15 cellular contexts compared by ENCODE assay signal in the genomic region with DNA sequence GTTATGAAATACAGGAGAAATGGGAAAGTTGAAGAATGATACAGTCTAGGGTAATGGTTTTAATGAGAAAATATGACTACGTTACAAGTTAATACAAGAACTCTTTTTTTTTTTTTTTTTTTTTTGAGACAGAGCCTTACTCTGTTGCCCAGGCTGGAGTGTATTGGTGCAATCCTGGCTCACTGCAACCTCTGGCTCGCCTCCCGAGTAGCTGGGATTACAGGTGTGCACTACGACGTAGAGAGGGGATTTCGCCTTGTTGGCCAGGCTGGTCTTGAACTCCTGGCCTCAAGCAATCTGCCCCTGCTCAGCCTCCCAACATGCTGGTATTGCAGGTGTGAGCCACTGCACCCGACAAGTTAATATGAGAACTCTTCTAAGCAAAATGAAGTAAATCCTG.
"Had no signal": no experiment of that assay in that cellular context is flagged by ENCODE, and none has a peak within 500 bp of the region (broad histone marks: within the 10 kb centered on the region; RNA-seq: fewer than 3 reads in every experiment).

No MANE protein-coding gene starts in this region.

- H3K27me3 ChIP-seq: left lung, neural progenitor cell, neutrophil, ovary, tibial nerve, upper lobe of left lung, vagina had no signal

- H3K27ac ChIP-seq: left lung, lower lobe of right lung, neural progenitor cell, neutrophil, ovary, prostate gland, upper lobe of left lung, vagina had no signal

- H3K4me3 ChIP-seq: left lung, lower lobe of right lung, neural progenitor cell, ovary, prostate gland, smooth muscle cell, tibial nerve, upper lobe of left lung, vagina had no signal

- H3K27ac Mint-ChIP-seq: naive B cell; natural killer cell; nephron progenitor cell; neural progenitor cell; stimulated activated memory B cell treated with anti-CD40 and anti-IgM and Interleukin-4, amounts not matched to agents 10 μg/mL and 1 μg/mL and 100 μg/mL, for 72 hours; stimulated activated naive CD8-positive, alpha-beta T cell treated with anti-CD3 and anti-CD28 coated beads, Interleukin-15, amount 100 ng/mL, for 72 hours had no signal

- H2AFZ ChIP-seq: neural progenitor cell had no signal

- H3K27me3 Mint-ChIP-seq: stimulated activated naive CD8-positive, alpha-beta T cell treated with anti-CD3 and anti-CD28 coated beads, Interleukin-15, amount 100 ng/mL, for 72 hours had no signal

- H3K4me1 ChIP-seq: left lung, lower lobe of right lung, neural progenitor cell, prostate gland had no signal

- H3K36me3 Mint-ChIP-seq: naive B cell; natural killer cell; neural progenitor cell; stimulated activated memory B cell treated with anti-CD40 and anti-IgM and Interleukin-4, amounts not matched to agents 10 μg/mL and 1 μg/mL and 100 μg/mL, for 72 hours had no signal

- H3K4me3 Mint-ChIP-seq: naive B cell; natural killer cell; nephron progenitor cell; neural progenitor cell; stimulated activated memory B cell treated with anti-CD40 and anti-IgM and Interleukin-4, amounts not matched to agents 10 μg/mL and 1 μg/mL and 100 μg/mL, for 72 hours; stimulated activated naive CD8-positive, alpha-beta T cell treated with anti-CD3 and anti-CD28 coated beads, Interleukin-15, amount 100 ng/mL, for 72 hours had no signal

- H3K9me3 ChIP-seq: left lung, lower lobe of right lung, neutrophil, ovary, prostate gland, tibial nerve, upper lobe of left lung, vagina had no signal

- H3K9me3 Mint-ChIP-seq: naive B cell; natural killer cell; nephron progenitor cell; neural progenitor cell; stimulated activated memory B cell treated with anti-CD40 and anti-IgM and Interleukin-4, amounts not matched to agents 10 μg/mL and 1 μg/mL and 100 μg/mL, for 72 hours; stimulated activated naive CD8-positive, alpha-beta T cell treated with anti-CD3 and anti-CD28 coated beads, Interleukin-15, amount 100 ng/mL, for 72 hours had no signal

- H3K4me1 Mint-ChIP-seq: naive B cell; natural killer cell; nephron progenitor cell; neural progenitor cell; stimulated activated memory B cell treated with anti-CD40 and anti-IgM and Interleukin-4, amounts not matched to agents 10 μg/mL and 1 μg/mL and 100 μg/mL, for 72 hours; stimulated activated naive CD8-positive, alpha-beta T cell treated with anti-CD3 and anti-CD28 coated beads, Interleukin-15, amount 100 ng/mL, for 72 hours had no signal

- H3K4me2 ChIP-seq: neural progenitor cell, smooth muscle cell had no signal

- H3K9ac ChIP-seq: neural progenitor cell had no signal

- H3K36me3 ChIP-seq: left lung, lower lobe of right lung, neural progenitor cell, neutrophil, ovary, prostate gland, tibial nerve, upper lobe of left lung, vagina had no signal
